ENCODE assay signal across 8 cellular contexts in genomic region chr21:36073911-36074310, GRCh38. TPM values are rescaled to one million over a fixed set of nuclear protein-coding genes. Genes with fewer than 3 reads are reported as not detected.
DNase-seq lines count a peak whose midpoint lies in the region; ATAC-seq and TF ChIP-seq lines count a peak whose summit lies in the region.
"Not testable (repeated sequence)": the region's sequence is repeated elsewhere in the genome, so short reads cannot be mapped to it uniquely, and the experiment has no call there.

No MANE protein-coding gene starts in this region.

- DNase-seq in Ammon's horn (ENCODE audit: low spot score) (peak; percentile 58), substantia nigra (lab: John Stamatoyannopoulos, UW) (peak in 2 of 49 donors; percentile 10 to 11)
- not testable (repeated sequence) for DNase-seq in caudate nucleus (lab: John Stamatoyannopoulos, UW); dorsolateral prefrontal cortex; esophagus squamous epithelium (lab: John Stamatoyannopoulos, UW); right lobe of liver; suprapubic skin (ENCODE audit: low spot score in 2 of 2); thyroid gland

- H3K9me3 ChIP-seq in esophagus squamous epithelium, right lobe of liver, suprapubic skin, thyroid gland: not testable (repeated sequence)

- not testable (repeated sequence) for TF ChIP-seq EP300 in suprapubic skin (IDR thresholded peaks at IDR 0.05)

- not testable (repeated sequence) for TF ChIP-seq CTCF in dorsolateral prefrontal cortex (IDR thresholded peaks at IDR 0.05 in 54 of 56, conservative IDR thresholded peaks at IDR 0.05 in 2 of 56; ENCODE audit: low read depth in 1 of 56, partially characterized antibody in 56 of 56); esophagus squamous epithelium (IDR thresholded peaks at IDR 0.05); right lobe of liver (IDR thresholded peaks at IDR 0.05); suprapubic skin (IDR thresholded peaks at IDR 0.05); thyroid gland (IDR thresholded peaks at IDR 0.05)

- H3K36me3 ChIP-seq in esophagus squamous epithelium (peaks cover 0 to 26% (median 4%) of the 10 kb centered on the region in 3 donors), suprapubic skin (peaks cover 11% of the 10 kb centered on the region)
- not testable (repeated sequence) for H3K36me3 ChIP-seq in right lobe of liver, thyroid gland

- peak overlapping the region; percentile 54 for H3K27ac ChIP-seq in caudate nucleus (ENCODE audit: low read depth, low read length)
- H3K27ac ChIP-seq in dorsolateral prefrontal cortex = peak overlapping the region in 58 of 59 donors; percentile 77 to 98 (median 95)
- H3K27ac ChIP-seq in esophagus squamous epithelium = peak overlapping the region; percentile 71 to 97 (median 94)
- peak overlapping the region in 2 of 3 donors; percentile 76 to 94 for H3K27ac ChIP-seq in right lobe of liver
- peak overlapping the region; percentile 74 for H3K27ac ChIP-seq in substantia nigra (ENCODE audit: low read depth, low read length, poor library complexity, severe bottlenecking)
- H3K27ac ChIP-seq in suprapubic skin = peak overlapping the region; percentile 86
- H3K27ac ChIP-seq in thyroid gland = peak overlapping the region; percentile 15 to 46 (median 33)

- intact Hi-C loops in dorsolateral prefrontal cortex (cut with DNase I); esophagus squamous epithelium (cut with DNase I); right lobe of liver (cut with DNase I): not testable (repeated sequence)
- intact Hi-C loops in thyroid gland (cut with DNase I) = loop anchor here (5.0 kb wide), 2 partner anchors 38 to 238 kb away; no protein-coding TSS in a partner anchor

- not testable (repeated sequence) for H3K27me3 ChIP-seq in dorsolateral prefrontal cortex, esophagus squamous epithelium, right lobe of liver, suprapubic skin, thyroid gland

- H3K4me1 ChIP-seq in esophagus squamous epithelium (peaks cover 12 to 97% (median 24%) of the 10 kb centered on the region in 3 donors), right lobe of liver (peaks cover 0 to 60% (median 17%) of the 10 kb centered on the region in 4 donors), suprapubic skin (peaks cover 75% of the 10 kb centered on the region), thyroid gland (peaks cover 18 to 60% of the 10 kb centered on the region in 2 donors)

- not testable (repeated sequence) for TF ChIP-seq POLR2A in esophagus squamous epithelium (IDR thresholded peaks at IDR 0.05); right lobe of liver (IDR thresholded peaks at IDR 0.05); suprapubic skin (IDR thresholded peaks at IDR 0.05); thyroid gland (IDR thresholded peaks at IDR 0.05)

- ATAC-seq in right lobe of liver = not testable (repeated sequence)

- 58 to 63% methylated on average over 5 of the region's 5 CpGs for WGBS in esophagus squamous epithelium, 2 donors
- WGBS in right lobe of liver (ENCODE audit: insufficient coverage, low coverage, low lambda C conversion rate, missing lambda C conversion rate) = 79% methylated on average over 5 of the region's 5 CpGs
- 63% methylated on average over 5 of the region's 5 CpGs for WGBS in suprapubic skin
- 91 to 95% methylated on average over 5 of the region's 5 CpGs for WGBS in thyroid gland, 2 donors

- peak overlapping the region in 41 of 59 donors; percentile 1 to 98 (median 83) for H3K4me3 ChIP-seq in dorsolateral prefrontal cortex
- peak overlapping the region in 2 of 4 donors; percentile 78 to 94 for H3K4me3 ChIP-seq in esophagus squamous epithelium
- H3K4me3 ChIP-seq in right lobe of liver = peak overlapping the region in 1 of 3 donors; percentile 90
- H3K4me3 ChIP-seq in suprapubic skin; thyroid gland (replicated peaks in 1 of 3): not testable (repeated sequence)

RNA-seq across cellular contexts. Expression of gene CBR1, which starts 4.1 kb away (rescaled TPM):
- total RNA-seq in dorsolateral prefrontal cortex (100 to 1,000 TPM in 82 of 120 experiments, 10 to 100 TPM in 38; 41.1 to 388 (median 113) TPM), esophagus squamous epithelium (100 to 1,000 TPM; 320 to 932 (median 584) TPM), right lobe of liver (100 to 1,000 TPM in 4 of 6 experiments, 10 to 100 TPM in 2; 59.1 to 688 (median 211) TPM), suprapubic skin (100 to 1,000 TPM; 205 to 450 (median 302) TPM), thyroid gland (100 to 1,000 TPM; 206 to 600 (median 418) TPM)

RNA-seq across cellular contexts. Expression of gene SETD4, which starts 13.6 kb away (rescaled TPM):
- 10 to 100 TPM; 18.7 to 44.9 (median 30.8) TPM for total RNA-seq in dorsolateral prefrontal cortex
- 10 to 100 TPM in 3 of 4 donors, 1 to 10 TPM in 1; 9.9 to 30.1 (median 14.6) TPM for total RNA-seq in esophagus squamous epithelium
- 10 to 100 TPM in 1 of 6 experiments, 1 to 10 TPM in 5; 5.0 to 10.4 (median 7.3) TPM for total RNA-seq in right lobe of liver
- 10 to 100 TPM; 20.8 to 80.9 (median 26.5) TPM for total RNA-seq in suprapubic skin
- 10 to 100 TPM; 25.9 to 33.1 (median 29.7) TPM for total RNA-seq in thyroid gland

Comparison
In these comparisons a context has a peak if more than half of its experiments do, and no peak if none do; other contexts are left out.
1. H3K27ac ChIP-seq: peak in every context shown above with its lines; median percentile 95 in dorsolateral prefrontal cortex; 94 in esophagus squamous epithelium; 86 in suprapubic skin; 85 in right lobe of liver; 74 in substantia nigra; 54 in caudate nucleus; 33 in thyroid gland.